26 cellular contexts compared by ENCODE assay signal in the genomic region with DNA sequence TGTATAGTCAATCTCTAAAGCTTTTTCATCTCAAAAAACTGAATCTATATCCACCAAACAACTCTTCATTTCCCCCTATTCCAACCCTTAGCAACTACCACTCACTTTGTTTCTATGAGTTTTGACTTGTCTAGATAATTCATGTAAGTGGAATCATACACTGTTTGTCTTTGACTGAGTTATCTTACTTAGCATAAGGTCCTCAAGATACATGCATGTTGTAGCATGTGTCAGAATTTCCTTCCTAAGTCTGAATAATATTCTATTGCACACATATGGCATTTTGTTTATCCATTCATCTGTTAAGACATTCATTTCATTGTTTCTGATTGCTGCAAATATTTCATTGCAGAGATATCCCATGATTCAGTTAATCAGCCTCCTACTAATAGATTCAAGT.
DNase-seq lines count a peak whose midpoint lies in the region; ATAC-seq, FAIRE-seq and TF ChIP-seq lines count a peak whose summit lies in the region.
"Had no signal": no experiment of that assay in that cellular context is flagged by ENCODE, and none has a peak within 500 bp of the region (broad histone marks: within the 10 kb centered on the region; RNA-seq: fewer than 3 reads in every experiment).

No MANE protein-coding gene starts in this region.

- H3K27me3 Mint-ChIP-seq in HFFc6 (ENCODE audit: insufficient read depth): no peaks in the 10 kb centered on the region; the same call in 1 of the 2 replicates
- H3K27me3 Mint-ChIP-seq: CD4-positive, alpha-beta T cell; CD8-positive, alpha-beta memory T cell had no signal

- POLR2A ChIA-PET in PC-9 (lab: Charles Lee; ENCODE audit: unreplicated experiment): no interaction called here

- peak; percentile 42 for ATAC-seq in esophagus mucosa
- ATAC-seq: A549, GM23338, HCT116 had no signal

- H3K9me3 Mint-ChIP-seq in HFFc6: 0 out of 2 replicates have a peak, but pooled peaks cover 4% of the 10 kb centered on the region

- H3K9me2 ChIP-seq in PC-9 (ENCODE audit: insufficient read depth): no peaks in the 10 kb centered on the region

- TF ChIP-seq CTCF in HFFc6 (IDR thresholded peaks at IDR 0.05) (no peak), bronchial epithelial cell (IDR thresholded peaks at IDR 0.05; ENCODE audit: insufficient read depth, low read length, severe bottlenecking) (no peak), neutrophil (IDR thresholded peaks at IDR 0.05) (no peak), PC-9 (conservative IDR thresholded peaks at IDR 0.05) (no peak)

- no peaks in the 10 kb centered on the region for H4K20me1 ChIP-seq in PC-9 (ENCODE audit: insufficient read depth)

- H3K27me3 ChIP-seq in bronchial epithelial cell (ENCODE audit: control insufficient read depth, insufficient read depth, low read length) (no peaks in the 10 kb centered on the region), neutrophil (no peaks in the 10 kb centered on the region), PC-9 (ENCODE audit: insufficient read depth, low read depth) (no peaks in the 10 kb centered on the region)
- H3K27me3 ChIP-seq: BE2C; BLaER1 treated with 17β-estradiol and CSF1 and Interleukin-3, amounts not matched to agents 10 nM and 100 nM had no signal

- H3K9me3 ChIP-seq in neutrophil: no peaks in the 10 kb centered on the region
- H3K9me3 ChIP-seq in PC-9 (ENCODE audit: insufficient read depth, low read depth): no peaks in the 10 kb centered on the region; the same call in 1 of the 2 replicates
- H3K9me3 ChIP-seq: A549, BE2C had no signal

- FAIRE-seq in bronchial epithelial cell (lab: Jason Lieb, UNC): no peak
- FAIRE-seq: A549, GM12891, GM18507 had no signal

- H3K4me2 ChIP-seq in PC-9: no peak overlapping the region
- H3K4me2 ChIP-seq: A549; BLaER1 treated with 17β-estradiol and CSF1 and Interleukin-3, amounts not matched to agents 10 nM and 100 nM; GM23338 had no signal

- H3K27ac ChIP-seq in neutrophil: peak overlapping the region; percentile 67
- H3K27ac ChIP-seq in PC-9: no peak overlapping the region
- H3K27ac ChIP-seq: A549; BLaER1 treated with 17β-estradiol and CSF1 and Interleukin-3, amounts not matched to agents 10 nM and 100 nM had no signal

- DNase-seq in HFFc6 (no peak), bronchial epithelial cell (ENCODE audit: low read depth) (peak; percentile 99), PC-9 (no peak), MV-4-11 (lab: John Stamatoyannopoulos, UW) (no peak), COLO668 (lab: John Stamatoyannopoulos, UW; ENCODE audit: unreplicated experiment) (no peak)
- DNase-seq: 8988T; ACHN; AML-193; BE2C; Calu3; CD4-positive, alpha-beta T cell; CD8-positive, alpha-beta memory T cell; COR-L47; DMS53; DMS79 treated with DMSO at 0.1 percent for 48 hours; GF-D8; H9 had no signal

- BruUV-seq in PC-9 (replicated peaks; lab: Mats Ljungman, UMichigan): no TSS peak

- H3K4me1 ChIP-seq in neutrophil (ENCODE audit: control insufficient read depth in 1 of 2, insufficient read depth in 1 of 2, low read depth in 1 of 2, low read length in 1 of 2) (peaks cover 62 to 84% of the 10 kb centered on the region in 2 experiments), PC-9 (replicated peaks; ENCODE audit: insufficient read depth) (no peaks in the 10 kb centered on the region)
- H3K4me1 ChIP-seq: BE2C had no signal

- peaks cover 57% of the 10 kb centered on the region for H3K4me1 Mint-ChIP-seq in HFFc6 (ENCODE audit: low read depth)
- H3K4me1 Mint-ChIP-seq: GM23338, H9 had no signal

- no peaks in the 10 kb centered on the region for H3K79me2 ChIP-seq in PC-9 (ENCODE audit: low read depth)

- no peak overlapping the region for H3K4me3 Mint-ChIP-seq in HFFc6
- H3K4me3 Mint-ChIP-seq: CD14-positive monocyte; CD4-positive, alpha-beta T cell; CD8-positive, alpha-beta memory T cell; GM23338; H9 had no signal

- H3K4me3 ChIP-seq in bronchial epithelial cell (ENCODE audit: low read depth, low read length) (no peak overlapping the region), neutrophil (ENCODE audit: low read depth in 1 of 2, low read length in 1 of 2) (no peak overlapping the region), PC-9 (no peak overlapping the region)
- H3K4me3 ChIP-seq: A549; BLaER1 treated with 17β-estradiol and CSF1 and Interleukin-3, amounts not matched to agents 10 nM and 100 nM; GM23338 had no signal

- peak overlapping the region; percentile 24; the same call in 1 of the 2 replicates for H3K27ac Mint-ChIP-seq in HFFc6
- H3K27ac Mint-ChIP-seq: CD4-positive, alpha-beta T cell; GM23338; H9 had no signal

- H3F3A ChIP-seq in PC-9 (ENCODE audit: insufficient read depth, low read depth): no peaks in the 10 kb centered on the region; the same call in 1 of the 2 replicates

- H3K36me3 ChIP-seq in bronchial epithelial cell (ENCODE audit: control insufficient read depth, insufficient read depth, low read length): no peaks in the 10 kb centered on the region
- no peaks in the 10 kb centered on the region for H3K36me3 ChIP-seq in neutrophil
- no peaks in the 10 kb centered on the region for H3K36me3 ChIP-seq in PC-9 (ENCODE audit: low read depth)
- H3K36me3 ChIP-seq: BE2C had no signal

- intact Hi-C loops in PC-9 (cut with micrococcal nuclease; ENCODE audit: unreplicated experiment): no loop called here

- CTCF ChIA-PET in PC-9 (lab: Charles Lee): no interaction called here

- peaks cover 27% of the 10 kb centered on the region for H3K36me3 Mint-ChIP-seq in HFFc6 (ENCODE audit: low read depth)

- H2AFZ ChIP-seq in PC-9: no peak overlapping the region
- H2AFZ ChIP-seq: GM23338 had no signal
